Comparison of ENCODE assay signal across 23 cellular contexts in genomic region chr5:120528609-120529008, GRCh38.
"Had no signal": no experiment of that assay in that cellular context is flagged by ENCODE, and none has a peak within 500 bp of the region (broad histone marks: within the 10 kb centered on the region; RNA-seq: fewer than 3 reads in every experiment).

No MANE protein-coding gene starts in this region.

- H3K27ac ChIP-seq: body of pancreas, cardiac muscle cell, hepatocyte, lower lobe of right lung, spleen, thyroid gland had no signal

- H3K4me3 ChIP-seq: body of pancreas, cardiac muscle cell, hepatocyte, lower lobe of right lung, mucosa of descending colon, spleen, thyroid gland had no signal

- H3K9me3 ChIP-seq: body of pancreas, lower lobe of right lung, mucosa of descending colon, spleen, thyroid gland had no signal

- H2AFZ ChIP-seq: hepatocyte had no signal

- ATAC-seq: body of pancreas; left lobe of liver; lower lobe of right lung; mucosa of descending colon; naive thymus-derived CD4-positive, alpha-beta T cell had no signal

- H3K27me3 ChIP-seq: body of pancreas, cardiac muscle cell, hepatocyte, spleen, thyroid gland had no signal

- H3K4me1 ChIP-seq: body of pancreas, lower lobe of right lung, spleen, thyroid gland had no signal

- H3K36me3 ChIP-seq: cardiac muscle cell, lower lobe of right lung, spleen, thyroid gland had no signal

- H3K4me2 ChIP-seq: hepatocyte had no signal

- DNase-seq: activated CD4-positive, alpha-beta memory T cell treated with anti-CD3 and anti-CD28 coated beads for 36 hours; activated CD4-positive, alpha-beta T cell treated with anti-CD3 and anti-CD28 coated beads for 48 hours; activated effector memory CD4-positive, alpha-beta T cell treated with Interleukin-2 at 50 U/mL for 16 hours; activated naive CD4-positive, alpha-beta T cell treated with anti-CD3 and anti-CD28 coated beads for 36 hours; activated T-cell treated with anti-CD3 and anti-CD28 coated beads, Interleukin-2, amount 50 U/mL, for 48 hours; body of pancreas; effector CD4-positive, alpha-beta T cell; foreskin melanocyte; glutamatergic neuron; immature natural killer cell; lower lobe of right lung; mesendoderm; mucosa of descending colon; naive thymus-derived CD4-positive, alpha-beta T cell; occipital lobe; posterior cingulate gyrus; spleen; stimulated activated CD4-positive, alpha-beta T cell treated with anti-CD3 and anti-CD28 coated beads, Interleukin-4, amount 100 ng/mL, for 1 hour; stimulated activated naive CD4-positive, alpha-beta T cell treated with Interleukin-2 at 50 U/mL for 16 hours; thyroid gland had no signal
